Comparison of ENCODE assay signal across 18 cellular contexts in the genomic region with DNA sequence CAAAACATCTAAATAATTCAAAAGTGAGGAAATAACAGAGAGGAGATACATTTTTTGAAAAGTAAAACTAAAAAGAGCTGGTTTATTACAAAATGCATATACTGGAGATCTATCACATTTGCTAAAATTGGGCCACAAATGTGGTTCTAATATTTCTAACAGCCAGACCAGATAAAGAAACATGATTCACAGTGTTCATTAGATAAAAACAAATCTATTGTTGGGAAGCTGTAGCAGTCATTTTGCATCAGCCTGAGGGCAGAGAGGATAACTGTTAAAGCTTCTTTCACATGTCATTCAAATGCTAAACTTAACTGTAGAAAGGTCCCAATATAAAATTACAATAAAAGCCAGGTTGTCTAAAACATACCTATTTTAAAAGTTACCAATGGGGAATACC.
DNase-seq lines count a peak whose midpoint lies in the region; ATAC-seq, FAIRE-seq and TF ChIP-seq lines count a peak whose summit lies in the region.
"Had no signal": no experiment of that assay in that cellular context is flagged by ENCODE, and none has a peak within 500 bp of the region (broad histone marks: within the 10 kb centered on the region; RNA-seq: fewer than 3 reads in every experiment).

No MANE protein-coding gene starts in this region.

- TF ChIP-seq EP300 in A549 (IDR thresholded peaks at IDR 0.05) (no peak), sigmoid colon (IDR thresholded peaks at IDR 0.05) (no peak)

- TF ChIP-seq RAD21 in A549 (conservative IDR thresholded peaks at IDR 0.05 in 1 of 2, IDR thresholded peaks at IDR 0.05 in 1 of 2) = no peak

- no peak for FAIRE-seq in A549 (lab: Jason Lieb, UNC)
- FAIRE-seq: G401.6, GM12892, HepG2 had no signal

- no peak for TF ChIP-seq CTCF in A549 (IDR thresholded peaks at IDR 0.05)
- TF ChIP-seq CTCF in GM10248 (IDR thresholded peaks at IDR 0.05; ENCODE audit: control extremely low read depth, extremely low read depth, low read depth, missing control alignments) = no peak
- TF ChIP-seq CTCF in sigmoid colon (IDR thresholded peaks at IDR 0.05) = no peak

- TF ChIP-seq POLR2A in A549 (IDR thresholded peaks at IDR 0.05; ENCODE audit: low read length) (no peak), sigmoid colon (IDR thresholded peaks at IDR 0.05) (no peak)

- no peaks in the 10 kb centered on the region for H3K9me3 ChIP-seq in A549
- no peaks in the 10 kb centered on the region for H3K9me3 ChIP-seq in HAP-1
- no peaks in the 10 kb centered on the region for H3K9me3 ChIP-seq in sigmoid colon

- DNase-seq in A549 (ENCODE audit: low read depth in 1 of 2, low spot score in 1 of 2) (no peak), HAP-1 (ENCODE audit: low spot score in 2 of 2) (peak; percentile 61 to 87), NCI-H69 (lab: John Stamatoyannopoulos, UW) (peak; percentile 11), amniotic epithelial cell (ENCODE audit: low read depth) (peak; percentile 22), GM10248 (ENCODE audit: extremely low spot score) (no peak), pons (ENCODE audit: low spot score) (no peak), NCI-H748 treated with DMSO at 0.1 percent for 48 hours (lab: John Stamatoyannopoulos, UW) (no peak), sigmoid colon (no peak)
- DNase-seq: 8988T; ACHN; C1 segment of cervical spinal cord; CD4-positive, alpha-beta T cell; DMS79; EL had no signal

- H3K4me3 ChIP-seq in A549 = no peak overlapping the region
- H3K4me3 ChIP-seq in HAP-1 = no peak overlapping the region
- H3K4me3 ChIP-seq in sigmoid colon = no peak overlapping the region

- intact Hi-C loops in sigmoid colon (cut with DNase I) = no loop called here

- POLR2A ChIA-PET in A549 (lab: Yijun Ruan, JAX) (no interaction called here), GM10248 (lab: Yijun Ruan, JAX) (no interaction called here)

- in situ Hi-C loops in HAP-1 (cut with MboI; ENCODE audit: low sequenced_read_pairs) = no loop called here

- H3K27ac ChIP-seq in A549 (no peak overlapping the region), sigmoid colon (no peak overlapping the region)

- CTCF ChIA-PET in A549 (lab: Yijun Ruan, JAX) (no interaction called here), GM10248 (lab: Yijun Ruan, JAX) (no interaction called here)

- peak overlapping the region; percentile 6; the same call in 1 of the 3 replicates for H3K4me2 ChIP-seq in A549

- ATAC-seq in A549 = no peak
- ATAC-seq: HCT116, HepG2 had no signal

- H3K27me3 ChIP-seq in HAP-1 (ENCODE audit: low read depth) (no peaks in the 10 kb centered on the region), sigmoid colon (no peaks in the 10 kb centered on the region)

- peaks cover 41% of the 10 kb centered on the region for H3K4me1 ChIP-seq in A549
- peaks cover 23% of the 10 kb centered on the region for H3K4me1 ChIP-seq in HAP-1
- no peaks in the 10 kb centered on the region for H3K4me1 ChIP-seq in sigmoid colon

- H3K36me3 ChIP-seq in HAP-1 (replicated peaks) (no peaks in the 10 kb centered on the region), sigmoid colon (no peaks in the 10 kb centered on the region)

TF ChIP-seq in A549, 52 proteins besides CTCF, POLR2A, EP300 and RAD21:
- TF ChIP-seq TP53 (CRISPR knock-in tag; IDR thresholded peaks at IDR 0.05) (no peak), RNF2 (IDR thresholded peaks at IDR 0.05; ENCODE audit: borderline replicate concordance, low read depth) (no peak), RARB (CRISPR knock-in tag; IDR thresholded peaks at IDR 0.05) (no peak), BHLHE40 (IDR thresholded peaks at IDR 0.05; ENCODE audit: low read depth, low read length) (no peak)
- TF ChIP-seq, protein P1, sequence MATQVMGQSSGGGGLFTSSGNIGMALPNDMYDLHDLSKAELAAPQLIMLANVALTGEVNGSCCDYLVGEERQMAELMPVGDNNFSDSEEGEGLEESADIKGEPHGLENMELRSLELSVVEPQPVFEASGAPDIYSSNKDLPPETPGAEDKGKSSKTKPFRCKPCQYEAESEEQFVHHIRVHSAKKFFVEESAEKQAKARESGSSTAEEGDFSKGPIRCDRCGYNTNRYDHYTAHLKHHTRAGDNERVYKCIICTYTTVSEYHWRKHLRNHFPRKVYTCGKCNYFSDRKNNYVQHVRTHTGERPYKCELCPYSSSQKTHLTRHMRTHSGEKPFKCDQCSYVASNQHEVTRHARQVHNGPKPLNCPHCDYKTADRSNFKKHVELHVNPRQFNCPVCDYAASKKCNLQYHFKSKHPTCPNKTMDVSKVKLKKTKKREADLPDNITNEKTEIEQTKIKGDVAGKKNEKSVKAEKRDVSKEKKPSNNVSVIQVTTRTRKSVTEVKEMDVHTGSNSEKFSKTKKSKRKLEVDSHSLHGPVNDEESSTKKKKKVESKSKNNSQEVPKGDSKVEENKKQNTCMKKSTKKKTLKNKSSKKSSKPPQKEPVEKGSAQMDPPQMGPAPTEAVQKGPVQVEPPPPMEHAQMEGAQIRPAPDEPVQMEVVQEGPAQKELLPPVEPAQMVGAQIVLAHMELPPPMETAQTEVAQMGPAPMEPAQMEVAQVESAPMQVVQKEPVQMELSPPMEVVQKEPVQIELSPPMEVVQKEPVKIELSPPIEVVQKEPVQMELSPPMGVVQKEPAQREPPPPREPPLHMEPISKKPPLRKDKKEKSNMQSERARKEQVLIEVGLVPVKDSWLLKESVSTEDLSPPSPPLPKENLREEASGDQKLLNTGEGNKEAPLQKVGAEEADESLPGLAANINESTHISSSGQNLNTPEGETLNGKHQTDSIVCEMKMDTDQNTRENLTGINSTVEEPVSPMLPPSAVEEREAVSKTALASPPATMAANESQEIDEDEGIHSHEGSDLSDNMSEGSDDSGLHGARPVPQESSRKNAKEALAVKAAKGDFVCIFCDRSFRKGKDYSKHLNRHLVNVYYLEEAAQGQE (IDR thresholded peaks at IDR 0.05) = no peak
- TF ChIP-seq, protein P2, sequence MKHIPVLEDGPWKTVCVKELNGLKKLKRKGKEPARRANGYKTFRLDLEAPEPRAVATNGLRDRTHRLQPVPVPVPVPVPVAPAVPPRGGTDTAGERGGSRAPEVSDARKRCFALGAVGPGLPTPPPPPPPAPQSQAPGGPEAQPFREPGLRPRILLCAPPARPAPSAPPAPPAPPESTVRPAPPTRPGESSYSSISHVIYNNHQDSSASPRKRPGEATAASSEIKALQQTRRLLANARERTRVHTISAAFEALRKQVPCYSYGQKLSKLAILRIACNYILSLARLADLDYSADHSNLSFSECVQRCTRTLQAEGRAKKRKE (CRISPR knock-in tag; IDR thresholded peaks at IDR 0.05; ENCODE audit: low read depth) = no peak

Comparison
In these comparisons a context has a peak if more than half of its experiments do, and no peak if none do; other contexts are left out.
1. DNase-seq: peak in HAP-1 (2 of 2), NCI-H69 (single experiment) and amniotic epithelial cell (single experiment); none in A549 (0 of 2), GM10248 (single experiment), pons (single experiment), NCI-H748 treated with DMSO at 0.1 percent for 48 hours (single experiment) and sigmoid colon (single experiment).